ENCODE assay signal across 11 cellular contexts in genomic region chr17:69047368-69048263, GRCh38. TPM values are rescaled to one million over a fixed set of nuclear protein-coding genes. Genes with fewer than 3 reads are reported as not detected.
DNase-seq lines count a peak whose midpoint lies in the region; ATAC-seq, FAIRE-seq and TF ChIP-seq lines count a peak whose summit lies in the region.
"Had no signal": no experiment of that assay in that cellular context is flagged by ENCODE, and none has a peak within 500 bp of the region (broad histone marks: within the 10 kb centered on the region; RNA-seq: fewer than 3 reads in every experiment).

No MANE protein-coding gene starts in this region.

- H3K27me3 Mint-ChIP-seq in mesothelial cell of epicardium (ENCODE audit: low read depth): peaks cover 4% of the 10 kb centered on the region
- H3K27me3 Mint-ChIP-seq: activated B cell treated with CpG ODN at 0.5 μM for 24 hours had no signal

- H3K36me3 Mint-ChIP-seq in mesothelial cell of epicardium: no peaks in the 10 kb centered on the region

- H3K27ac Mint-ChIP-seq in mesothelial cell of epicardium: peak overlapping the region; percentile 88
- H3K27ac Mint-ChIP-seq: activated B cell treated with CpG ODN at 0.5 μM for 24 hours had no signal

- H3K9me3 Mint-ChIP-seq in mesothelial cell of epicardium: peaks cover 9% of the 10 kb centered on the region
- H3K9me3 Mint-ChIP-seq: activated B cell treated with CpG ODN at 0.5 μM for 24 hours had no signal

- ATAC-seq in GM18502 (IDR thresholded peaks at IDR 0.05; ENCODE audit: poor library complexity, unreplicated experiment): no peak

- peak; percentile 50 for FAIRE-seq in endometrium (lab: Jason Lieb, UNC)
- FAIRE-seq: islet of Langerhans had no signal

- H3K4me1 Mint-ChIP-seq in mesothelial cell of epicardium: peaks cover 22% of the 10 kb centered on the region
- H3K4me1 Mint-ChIP-seq: activated B cell treated with CpG ODN at 0.5 μM for 24 hours had no signal

- H3K4me3 ChIP-seq in AG09309 (ENCODE audit: control insufficient read depth, low read depth, low read length): no peak overlapping the region
- H3K4me3 ChIP-seq in NB4 (ENCODE audit: low read depth, low read length): no peak overlapping the region

- no peak for TF ChIP-seq CTCF in AG09309 (IDR thresholded peaks at IDR 0.05; ENCODE audit: control insufficient read depth, insufficient read depth, low read depth, low read length, missing control alignments)
- no peak for TF ChIP-seq CTCF in NB4 (IDR thresholded peaks at IDR 0.05; ENCODE audit: low read depth, low read length)
- no peak for TF ChIP-seq CTCF in mesothelial cell of epicardium (IDR thresholded peaks at IDR 0.05; ENCODE audit: unreplicated experiment)

- TF ChIP-seq POLR2A in NB4 (IDR thresholded peaks at IDR 0.05; ENCODE audit: extremely low read depth, insufficient read length): no peak

- no peak overlapping the region for H3K4me3 Mint-ChIP-seq in mesothelial cell of epicardium
- H3K4me3 Mint-ChIP-seq: activated B cell treated with CpG ODN at 0.5 μM for 24 hours had no signal

- DNase-seq in AG09309 (ENCODE audit: low read depth) (peak; percentile 47), NB4 (ENCODE audit: low read depth) (peak; percentile 89), mesothelial cell of epicardium (ENCODE audit: low spot score in 2 of 2, unreplicated experiment in 2 of 2) (no peak), GM19240 (ENCODE audit: insufficient read length, low spot score) (no peak), NCI-H524 (lab: John Stamatoyannopoulos, UW) (no peak), NCI-H1105 (lab: John Stamatoyannopoulos, UW) (no peak)
- DNase-seq: activated B cell treated with CpG ODN at 0.5 μM for 24 hours, DMS79 treated with DMSO at 0.1 percent for 48 hours had no signal

RNA-seq across cellular contexts. Expression of gene ABCA9, which starts 13.1 kb away (rescaled TPM):
- 0.86 to 1.5 TPM (median 1.3 TPM) in 3 replicates for total RNA-seq in mesothelial cell of epicardium

Comparison
In these comparisons a context has a peak if more than half of its experiments do, and no peak if none do; other contexts are left out.
1. DNase-seq: peak in AG09309 (single experiment) and NB4 (single experiment); none in mesothelial cell of epicardium (0 of 2), GM19240 (single experiment), NCI-H524 (0 of 2) and NCI-H1105 (single experiment).